ENCODE assay signal across 18 cellular contexts in genomic region chr13:71255633-71256032, GRCh38.
DNase-seq lines count a peak whose midpoint lies in the region; ATAC-seq and TF ChIP-seq lines count a peak whose summit lies in the region.
"Had no signal": no experiment of that assay in that cellular context is flagged by ENCODE, and none has a peak within 500 bp of the region (broad histone marks: within the 10 kb centered on the region; RNA-seq: fewer than 3 reads in every experiment).

No MANE protein-coding gene starts in this region.

- no peak for TF ChIP-seq POLR2A in lower leg skin (IDR thresholded peaks at IDR 0.05)

- no peaks in the 10 kb centered on the region for H3K27me3 ChIP-seq in PC-3 (ENCODE audit: low read length)
- H3K27me3 ChIP-seq: BE2C; BLaER1 treated with 17β-estradiol and CSF1 and Interleukin-3, amounts not matched to agents 10 nM and 100 nM had no signal

- peak; percentile 91 for ATAC-seq in PC-3

- no peaks in the 10 kb centered on the region for H3K79me2 ChIP-seq in PC-3 (ENCODE audit: low read length)

- H3K27ac ChIP-seq in PC-3 (ENCODE audit: low read length), result peak overlapping the region; percentile 58; the same call in 1 of the 2 replicates
- H3K27ac ChIP-seq: 22Rv1; BLaER1 treated with 17β-estradiol and CSF1 and Interleukin-3, amounts not matched to agents 10 nM and 100 nM had no signal

- H2AFZ ChIP-seq in PC-3 (ENCODE audit: low read length), result no peak overlapping the region

- no peaks in the 10 kb centered on the region for H3K9me2 ChIP-seq in PC-3 (replicated peaks; ENCODE audit: low read length)

- H3K4me3 ChIP-seq in PC-3 (ENCODE audit: low read length) (no peak overlapping the region), epithelial cell of esophagus (ENCODE audit: low read length) (no peak overlapping the region), lower leg skin (ENCODE audit: low read depth, poor library complexity, severe bottlenecking) (no peak overlapping the region)
- H3K4me3 ChIP-seq: BLaER1 treated with 17β-estradiol and CSF1 and Interleukin-3, amounts not matched to agents 10 nM and 100 nM had no signal

- intact Hi-C loops in PC-3 (cut with micrococcal nuclease) (no loop called here), lower leg skin (cut with DNase I; ENCODE audit: low total_unique reads) (no loop called here)

- peak overlapping the region; percentile 28; the same call in 1 of the 2 replicates for H3K4me2 ChIP-seq in PC-3 (ENCODE audit: low read length)
- H3K4me2 ChIP-seq: BLaER1 treated with 17β-estradiol and CSF1 and Interleukin-3, amounts not matched to agents 10 nM and 100 nM had no signal

- H3F3A ChIP-seq in PC-3 (ENCODE audit: low read length, unreplicated experiment), result peaks cover 3% of the 10 kb centered on the region

- BruUV-seq in PC-3 (replicated peaks; lab: Mats Ljungman, UMichigan), result no TSS peak

- H4K20me1 ChIP-seq in PC-3 (ENCODE audit: low read length), result no peaks in the 10 kb centered on the region
- H4K20me1 ChIP-seq: BLaER1 treated with 17β-estradiol and CSF1 and Interleukin-3, amounts not matched to agents 10 nM and 100 nM had no signal

- peaks cover 27% of the 10 kb centered on the region for H3K4me1 ChIP-seq in PC-3 (ENCODE audit: insufficient read depth, low read length)
- H3K4me1 ChIP-seq: BE2C had no signal

- WGBS in lower leg skin, 2 donors, result 79 to 92% methylated on average over 1 of the region's 1 CpG

- H3K9me3 ChIP-seq in PC-3 (ENCODE audit: low read length), result no peaks in the 10 kb centered on the region
- H3K9me3 ChIP-seq: BE2C; BLaER1 treated with 17β-estradiol and CSF1 and Interleukin-3, amounts not matched to agents 10 nM and 100 nM had no signal

- no peaks in the 10 kb centered on the region for H3K36me3 ChIP-seq in PC-3 (ENCODE audit: low read depth, low read length)
- H3K36me3 ChIP-seq: BE2C; BLaER1 treated with 17β-estradiol and CSF1 and Interleukin-3, amounts not matched to agents 10 nM and 100 nM had no signal

- DNase-seq in ELR (ENCODE audit: low read depth) (peak; percentile 31), PC-3 (peak; percentile 84), epithelial cell of esophagus (ENCODE audit: low read depth) (peak; percentile 59), iris pigment epithelial cell (ENCODE audit: low read depth) (peak; percentile 15), Ammon's horn (ENCODE audit: low spot score) (no peak), iPS-NIHi7 (ENCODE audit: extremely low spot score) (no peak), lower leg skin (ENCODE audit: low spot score in 2 of 2) (no peak), midbrain (lab: John Stamatoyannopoulos, UW) (no peak)
- DNase-seq: BE2C; CD4-positive, alpha-beta T cell; CD8-positive, alpha-beta memory T cell; DMS 273 treated with DMSO at 0.1 percent for 48 hours; DMS53; DMS79 treated with DMSO at 0.1 percent for 48 hours; GOT3; HCEC 1CT had no signal

- CTCF ChIA-PET in PC-3 (lab: Charles Lee), result interaction anchor here (0.6 kb wide), 1 partner anchor 308 kb away, joined by 10 read pairs; no protein-coding TSS in a partner anchor

- no peak overlapping the region for H3K9ac ChIP-seq in PC-3 (ENCODE audit: low read length)
- H3K9ac ChIP-seq: BLaER1 treated with 17β-estradiol and CSF1 and Interleukin-3, amounts not matched to agents 10 nM and 100 nM had no signal

- TF ChIP-seq CTCF in PC-3 (conservative IDR thresholded peaks at IDR 0.05; ENCODE audit: low read depth, low read length), result no peak
- TF ChIP-seq CTCF in epithelial cell of esophagus (IDR thresholded peaks at IDR 0.05; ENCODE audit: insufficient read depth, low read depth, low read length, missing control alignments), result no peak
- no peak for TF ChIP-seq CTCF in lower leg skin (IDR thresholded peaks at IDR 0.05)

- POLR2A ChIA-PET in PC-3 (lab: Charles Lee; ENCODE audit: unreplicated experiment), result no interaction called here

Comparison
In these comparisons a context has a peak if more than half of its experiments do, and no peak if none do; other contexts are left out.
1. DNase-seq: peak in ELR (single experiment), PC-3 (single experiment), epithelial cell of esophagus (single experiment) and iris pigment epithelial cell (single experiment); none in Ammon's horn (single experiment), iPS-NIHi7 (single experiment), lower leg skin (0 of 2) and midbrain (single experiment).